ENCODE assay signal across 19 cellular contexts in the genomic region with DNA sequence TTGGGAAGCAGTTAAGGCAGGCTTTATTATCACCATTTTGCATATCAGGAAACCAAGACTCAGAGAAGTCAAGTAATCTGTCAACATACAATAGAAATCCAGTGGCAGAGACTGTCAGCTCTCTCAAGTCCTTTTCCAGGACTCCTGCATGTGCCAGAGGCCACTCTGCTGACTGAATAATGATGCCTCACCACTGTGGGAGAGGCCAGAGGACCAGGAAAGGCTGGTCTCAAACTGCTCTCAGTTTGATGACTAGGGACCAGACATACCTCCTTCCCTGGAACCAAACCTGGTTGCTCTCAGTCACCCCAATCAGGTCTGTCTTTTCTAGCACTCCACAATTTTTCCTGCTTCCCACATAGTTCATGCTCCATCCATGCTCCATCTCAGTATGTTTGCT. TPM values are rescaled to one million over a fixed set of nuclear protein-coding genes. Genes with fewer than 3 reads are reported as not detected.
DNase-seq lines count a peak whose midpoint lies in the region; ATAC-seq lines count a peak whose summit lies in the region.
"Had no signal": no experiment of that assay in that cellular context is flagged by ENCODE, and none has a peak within 500 bp of the region (broad histone marks: within the 10 kb centered on the region; RNA-seq: fewer than 3 reads in every experiment).

No MANE protein-coding gene starts in this region.

- H3K4me1 Mint-ChIP-seq in CD4-positive, CD25-positive, alpha-beta regulatory T cell = peaks cover 46 to 76% (median 61%) of the 10 kb centered on the region in 4 donors
- H3K4me1 Mint-ChIP-seq in IgD-negative memory B cell = peaks cover 44 to 60% (median 48%) of the 10 kb centered on the region in 3 donors
- peaks cover 72% of the 10 kb centered on the region for H3K4me1 Mint-ChIP-seq in dendritic cell treated with granulocyte-macrophage colony-stimulating factor and Interleukin-4, amounts not matched to agents 40 ng/mL and 50 ng/mL, for 4 days (ENCODE audit: low read depth)
- H3K4me1 Mint-ChIP-seq in natural killer cell treated with Interleukin-12 subunit alpha and Interleukin-12 subunit beta and Interleukin-15 and Interleukin-18, amount 100 ng/mL, for 72 hours (ENCODE audit: low read depth in 2 of 2) = peaks cover 46 to 53% of the 10 kb centered on the region in 2 donors

- intact Hi-C loops in dendritic cell treated with granulocyte-macrophage colony-stimulating factor and Interleukin-4, amounts not matched to agents 40 ng/mL and 50 ng/mL, for 4 days (cut with micrococcal nuclease) = loop anchor here (5.0 to 10.0 kb wide), 3 partner anchors 155 to 925 kb away; no protein-coding TSS in a partner anchor

- no peak for ATAC-seq in CD4-positive, CD25-positive, alpha-beta regulatory T cell (ENCODE audit: low read depth in 2 of 2)
- no peak for ATAC-seq in natural killer cell treated with Interleukin-12 subunit alpha and Interleukin-12 subunit beta and Interleukin-15 and Interleukin-18, amount 100 ng/mL, for 72 hours
- no peak for ATAC-seq in left lobe of liver

- peaks cover 0 to 12% (median 4%) of the 10 kb centered on the region in 7 donors for H3K9me3 Mint-ChIP-seq in CD4-positive, CD25-positive, alpha-beta regulatory T cell
- peaks cover 3 to 8% (median 5%) of the 10 kb centered on the region in 3 donors for H3K9me3 Mint-ChIP-seq in IgD-negative memory B cell
- H3K9me3 Mint-ChIP-seq in dendritic cell treated with granulocyte-macrophage colony-stimulating factor and Interleukin-4, amounts not matched to agents 40 ng/mL and 50 ng/mL, for 4 days = peaks cover 9% of the 10 kb centered on the region
- H3K9me3 Mint-ChIP-seq in natural killer cell treated with Interleukin-12 subunit alpha and Interleukin-12 subunit beta and Interleukin-15 and Interleukin-18, amount 100 ng/mL, for 72 hours = peaks cover 4% of the 10 kb centered on the region

- H3K36me3 ChIP-seq in CD4-positive, CD25-positive, alpha-beta regulatory T cell (ENCODE audit: control insufficient read depth, insufficient read depth, low read length) = peaks cover 14% of the 10 kb centered on the region

- DNase-seq in CD4-positive, CD25-positive, alpha-beta regulatory T cell = no peak
- no peak for DNase-seq in natural killer cell treated with Interleukin-12 subunit alpha and Interleukin-12 subunit beta and Interleukin-15 and Interleukin-18, amount 100 ng/mL, for 72 hours (ENCODE audit: low spot score)
- DNase-seq in left lobe of liver (ENCODE audit: low spot score) (no peak), COLO829 (ENCODE audit: low spot score) (no peak), NCI-H226 (no peak), occipital lobe (lab: John Stamatoyannopoulos, UW) (no peak)
- DNase-seq: activated T-cell treated with anti-CD3 and anti-CD28 coated beads, Interleukin-2, amount 50 U/mL, for 24 hours; cortex of kidney; DMS153; left cardiac atrium; NCI-H2081 treated with DMSO at 0.1 percent for 48 hours; NCI-H526 treated with DMSO at 0.1 percent for 48 hours; stimulated activated CD4-positive, alpha-beta T cell treated with anti-CD3 and anti-CD28 coated beads, Interleukin-1b, Interleukin-23, amount 100 ng/mL, for 48 hours had no signal

- H3K4me3 Mint-ChIP-seq in CD4-positive, CD25-positive, alpha-beta regulatory T cell = peak overlapping the region in 3 of 4 donors; percentile 31 to 77 (median 40)
- peak overlapping the region in 3 of 4 donors; percentile 60 to 93 (median 81) for H3K4me3 Mint-ChIP-seq in IgD-negative memory B cell
- no peak overlapping the region for H3K4me3 Mint-ChIP-seq in dendritic cell treated with granulocyte-macrophage colony-stimulating factor and Interleukin-4, amounts not matched to agents 40 ng/mL and 50 ng/mL, for 4 days
- H3K4me3 Mint-ChIP-seq in natural killer cell treated with Interleukin-12 subunit alpha and Interleukin-12 subunit beta and Interleukin-15 and Interleukin-18, amount 100 ng/mL, for 72 hours = no peak overlapping the region
- H3K4me3 Mint-ChIP-seq: activated T-cell treated with anti-CD3 and anti-CD28 coated beads, Interleukin-2, amount 50 U/mL, for 24 hours; GM23338; nephron had no signal

- H3K27me3 Mint-ChIP-seq in CD4-positive, CD25-positive, alpha-beta regulatory T cell = no peaks in the 10 kb centered on the region
- no peaks in the 10 kb centered on the region for H3K27me3 Mint-ChIP-seq in IgD-negative memory B cell
- no peaks in the 10 kb centered on the region for H3K27me3 Mint-ChIP-seq in dendritic cell treated with granulocyte-macrophage colony-stimulating factor and Interleukin-4, amounts not matched to agents 40 ng/mL and 50 ng/mL, for 4 days
- no peaks in the 10 kb centered on the region for H3K27me3 Mint-ChIP-seq in natural killer cell treated with Interleukin-12 subunit alpha and Interleukin-12 subunit beta and Interleukin-15 and Interleukin-18, amount 100 ng/mL, for 72 hours
- H3K27me3 Mint-ChIP-seq: activated T-cell treated with anti-CD3 and anti-CD28 coated beads, Interleukin-2, amount 50 U/mL, for 24 hours had no signal

- peak overlapping the region; percentile 48 to 93 (median 91) for H3K27ac Mint-ChIP-seq in CD4-positive, CD25-positive, alpha-beta regulatory T cell
- peak overlapping the region; percentile 75 to 94 (median 89) for H3K27ac Mint-ChIP-seq in IgD-negative memory B cell
- peak overlapping the region; percentile 98 for H3K27ac Mint-ChIP-seq in dendritic cell treated with granulocyte-macrophage colony-stimulating factor and Interleukin-4, amounts not matched to agents 40 ng/mL and 50 ng/mL, for 4 days
- peak overlapping the region; percentile 81 to 94 for H3K27ac Mint-ChIP-seq in natural killer cell treated with Interleukin-12 subunit alpha and Interleukin-12 subunit beta and Interleukin-15 and Interleukin-18, amount 100 ng/mL, for 72 hours

- H3K36me3 Mint-ChIP-seq in CD4-positive, CD25-positive, alpha-beta regulatory T cell = peaks cover 26% of the 10 kb centered on the region
- peaks cover 21% of the 10 kb centered on the region for H3K36me3 Mint-ChIP-seq in IgD-negative memory B cell
- peaks cover 9% of the 10 kb centered on the region for H3K36me3 Mint-ChIP-seq in dendritic cell treated with granulocyte-macrophage colony-stimulating factor and Interleukin-4, amounts not matched to agents 40 ng/mL and 50 ng/mL, for 4 days (ENCODE audit: low read depth)
- H3K36me3 Mint-ChIP-seq in natural killer cell treated with Interleukin-12 subunit alpha and Interleukin-12 subunit beta and Interleukin-15 and Interleukin-18, amount 100 ng/mL, for 72 hours = peaks cover 9% of the 10 kb centered on the region

- peaks cover 56% of the 10 kb centered on the region for H3K4me1 ChIP-seq in CD4-positive, CD25-positive, alpha-beta regulatory T cell (ENCODE audit: control insufficient read depth, insufficient read depth, low read length, poor library complexity, severe bottlenecking)

- no peaks in the 10 kb centered on the region for H3K27me3 ChIP-seq in CD4-positive, CD25-positive, alpha-beta regulatory T cell (ENCODE audit: control insufficient read depth, insufficient read depth, low read length)
- H3K27me3 ChIP-seq: hepatocyte had no signal

- peak overlapping the region; percentile 58 for H3K27ac ChIP-seq in CD4-positive, CD25-positive, alpha-beta regulatory T cell (ENCODE audit: insufficient read depth, low read length, poor library complexity, severe bottlenecking)
- H3K27ac ChIP-seq: hepatocyte, RWPE1 had no signal

- H3K9me3 ChIP-seq in CD4-positive, CD25-positive, alpha-beta regulatory T cell (ENCODE audit: control insufficient read depth in 2 of 2, low read length in 2 of 2) = peaks cover 13 to 16% of the 10 kb centered on the region in 2 experiments

- peak overlapping the region; percentile 60 for H3K4me3 ChIP-seq in CD4-positive, CD25-positive, alpha-beta regulatory T cell (ENCODE audit: low read depth, low read length)
- H3K4me3 ChIP-seq: GM23338, hepatocyte had no signal

RNA-seq across cellular contexts. Expression of gene RNASEH2B, which starts 8.0 kb away (rescaled TPM):
- 96.0 TPM for total RNA-seq in CD4-positive, CD25-positive, alpha-beta regulatory T cell
- 100 to 1,000 TPM; 149 to 205 (median 183) TPM for polyA plus RNA-seq in CD4-positive, CD25-positive, alpha-beta regulatory T cell
- 189 TPM for polyA plus RNA-seq in IgD-negative memory B cell
- 10 to 100 TPM; 33.3 to 64.2 TPM for total RNA-seq in natural killer cell treated with Interleukin-12 subunit alpha and Interleukin-12 subunit beta and Interleukin-15 and Interleukin-18, amount 100 ng/mL, for 72 hours
- 6.8 TPM for total RNA-seq in left lobe of liver
- total RNA-seq in occipital lobe = 272 TPM

Comparison
In these comparisons a context has a peak if more than half of its experiments do, and no peak if none do; other contexts are left out.
1. H3K4me3 Mint-ChIP-seq: peak in CD4-positive, CD25-positive, alpha-beta regulatory T cell (3 of 4) and IgD-negative memory B cell (3 of 4); none in dendritic cell treated with granulocyte-macrophage colony-stimulating factor and Interleukin-4, amounts not matched to agents 40 ng/mL and 50 ng/mL, for 4 days (single experiment) and natural killer cell treated with Interleukin-12 subunit alpha and Interleukin-12 subunit beta and Interleukin-15 and Interleukin-18, amount 100 ng/mL, for 72 hours (single experiment).
2. Peak in every context shown above with its lines, with median percentiles within 50 percentile points of each other: H3K27ac Mint-ChIP-seq.